In genomic region chr7:3459111-3459510, GRCh38 we compare ENCODE assay signal across 2 cellular contexts.
A peak's percentile ranks its signal among the peaks of the same experiment; 100 is the strongest.
TF ChIP-seq lines count a peak whose summit lies in the region.

No MANE protein-coding gene starts in this region.

TF ChIP-seq in HepG2, 621 proteins besides CTCF, POLR2A, EP300 and RAD21:
- peak; percentile 41 to 64; a peak in 3 of 4 replicates for TF ChIP-seq MAFK (conservative IDR thresholded peaks at IDR 0.05 in 1 of 2, IDR thresholded peaks at IDR 0.05 in 1 of 2; ENCODE audit: low read length in 2 of 2)
- peak; percentile 31; the same call in 1 of the 2 replicates for TF ChIP-seq MAFF (IDR thresholded peaks at IDR 0.05; ENCODE audit: low read depth, low read length)
- no peak for TF ChIP-seq PBX3 (CRISPR knock-in tag; IDR thresholded peaks at IDR 0.05; ENCODE audit: borderline replicate concordance)
- TF ChIP-seq SRF (IDR thresholded peaks at IDR 0.05; ENCODE audit: low read depth, low read length): no peak
- TF ChIP-seq ATF7-NPFF (CRISPR knock-in tag; IDR thresholded peaks at IDR 0.05; ENCODE audit: low read depth): no peak
TF ChIP-seq in HepG2: peak in this region for 2.

TF ChIP-seq in IMR-90, 13 proteins besides CTCF, POLR2A, EP300 and RAD21:
- TF ChIP-seq ELK1 (IDR thresholded peaks at IDR 0.05; ENCODE audit: borderline replicate concordance, low read depth, low read length) (no peak), CHD1 (IDR thresholded peaks at IDR 0.05; ENCODE audit: low read depth, low read length) (no peak), MAFK (IDR thresholded peaks at IDR 0.05; ENCODE audit: low read depth, low read length) (peak; percentile 38), SMC3 (IDR thresholded peaks at IDR 0.05; ENCODE audit: low read depth, low read length) (no peak)
TF ChIP-seq in IMR-90: peak in this region for 1.
